Comparison of ENCODE assay signal across 1 cellular context in the genomic region with DNA sequence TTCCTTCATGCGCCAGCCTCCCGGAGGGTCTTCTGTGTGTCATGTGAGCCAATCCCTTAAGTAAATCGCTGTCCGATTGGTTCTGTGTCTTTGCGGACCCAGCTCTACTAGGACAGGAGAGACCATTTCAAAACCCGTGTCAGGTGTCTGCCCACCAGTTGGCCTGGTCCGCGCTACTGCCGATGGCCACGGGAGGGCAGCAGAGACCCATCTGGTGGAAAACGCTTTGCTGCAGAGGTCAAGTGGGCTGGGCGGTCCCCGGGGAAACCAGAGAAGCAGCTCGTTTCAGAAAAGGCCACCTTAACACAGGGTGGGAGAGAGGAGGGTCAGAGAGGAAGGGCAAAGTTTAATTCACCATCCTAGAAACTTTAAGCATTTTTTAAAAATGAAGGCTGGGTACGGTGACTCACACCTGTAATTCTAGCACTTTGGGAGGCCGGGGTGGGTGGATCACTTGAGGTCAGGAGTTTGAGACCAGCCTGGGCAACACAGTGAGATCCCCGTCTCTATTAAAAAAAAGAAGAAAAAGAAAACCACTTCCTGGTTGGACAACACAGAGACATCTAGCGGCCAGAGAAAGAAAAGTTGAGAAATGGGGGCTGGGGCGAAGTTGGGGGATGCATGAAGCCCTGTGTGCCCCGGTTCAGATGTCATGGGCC.
A peak's percentile ranks its signal among the peaks of the same experiment; 100 is the strongest.
TF ChIP-seq lines count a peak whose summit lies in the region.

No MANE protein-coding gene starts in this region.

TF ChIP-seq in K562, 482 proteins besides CTCF, POLR2A, EP300 and RAD21 (continued from another document and continues in another):
- TF ChIP-seq, protein P1, sequence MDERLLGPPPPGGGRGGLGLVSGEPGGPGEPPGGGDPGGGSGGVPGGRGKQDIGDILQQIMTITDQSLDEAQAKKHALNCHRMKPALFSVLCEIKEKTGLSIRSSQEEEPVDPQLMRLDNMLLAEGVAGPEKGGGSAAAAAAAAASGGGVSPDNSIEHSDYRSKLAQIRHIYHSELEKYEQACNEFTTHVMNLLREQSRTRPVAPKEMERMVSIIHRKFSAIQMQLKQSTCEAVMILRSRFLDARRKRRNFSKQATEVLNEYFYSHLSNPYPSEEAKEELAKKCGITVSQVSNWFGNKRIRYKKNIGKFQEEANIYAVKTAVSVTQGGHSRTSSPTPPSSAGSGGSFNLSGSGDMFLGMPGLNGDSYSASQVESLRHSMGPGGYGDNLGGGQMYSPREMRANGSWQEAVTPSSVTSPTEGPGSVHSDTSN (CRISPR knock-in tag; IDR thresholded peaks at IDR 0.05; ENCODE audit: low read depth), result no peak
- TF ChIP-seq, protein P1 (tag; conservative IDR thresholded peaks at IDR 0.05; ENCODE audit: low read depth), result no peak
- TF ChIP-seq MAFG (tag; conservative IDR thresholded peaks at IDR 0.05) (no peak), ELF1 (tag; IDR thresholded peaks at IDR 0.05) (peak; percentile 96), HDAC2 (IDR thresholded peaks at IDR 0.05) (peak; percentile 97), SAFB2 (IDR thresholded peaks at IDR 0.05; ENCODE audit: borderline replicate concordance, low read depth, low read length, severe bottlenecking) (no peak), KDM1A (IDR thresholded peaks at IDR 0.05) (peak; percentile 70 to 87; a peak in 3 of 4 replicates), SPI1 (IDR thresholded peaks at IDR 0.05; ENCODE audit: borderline replicate concordance, low read depth, low read length) (peak; percentile 52; the same call in 1 of the 2 replicates), RB1 (IDR thresholded peaks at IDR 0.05; ENCODE audit: low read depth) (peak; percentile 73; the same call in 1 of the 2 replicates), JUND (IDR thresholded peaks at IDR 0.05; ENCODE audit: borderline replicate concordance, low read depth, low read length) (peak; percentile 67), JUND (tag; IDR thresholded peaks at IDR 0.05; ENCODE audit: borderline replicate concordance, low read depth, low read length) (no peak; the same call in 2 of the 3 replicates), FOXP1 (CRISPR knock-in tag; IDR thresholded peaks at IDR 0.05) (0 out of 2 replicates have a peak, but pooled peaks have one; percentile 54), ZNF77 (CRISPR knock-in tag; IDR thresholded peaks at IDR 0.05) (no peak), ZNF57 (CRISPR knock-in tag; IDR thresholded peaks at IDR 0.05) (no peak), GABPA (tag; conservative IDR thresholded peaks at IDR 0.05; ENCODE audit: low read depth) (peak; percentile 67), ZNF197 (CRISPR knock-in tag; IDR thresholded peaks at IDR 0.05; ENCODE audit: low read depth) (no peak), SMAD2 (IDR thresholded peaks at IDR 0.05; ENCODE audit: low read depth, low read length) (no peak), KAT2B (IDR thresholded peaks at IDR 0.05; ENCODE audit: low read depth, low read length) (no peak), NBN (IDR thresholded peaks at IDR 0.05; ENCODE audit: low read depth) (peak; percentile 94), TCF7 (IDR thresholded peaks at IDR 0.05; ENCODE audit: borderline replicate concordance) (no peak), ZFP36 (IDR thresholded peaks at IDR 0.05; ENCODE audit: low read depth, low read length, partially characterized antibody) (peak; percentile 68), PPARD (CRISPR knock-in tag; IDR thresholded peaks at IDR 0.05) (no peak), MTA3 (IDR thresholded peaks at IDR 0.05; ENCODE audit: borderline replicate concordance) (peak; percentile 75; the same call in 1 of the 2 replicates), SMARCA4 (IDR thresholded peaks at IDR 0.05) (peak; percentile 80), PHB2 (IDR thresholded peaks at IDR 0.05; ENCODE audit: low read depth) (no peak), ZNF644 (tag; IDR thresholded peaks at IDR 0.05; ENCODE audit: low read depth) (no peak), ZKSCAN1 (IDR thresholded peaks at IDR 0.05; ENCODE audit: low read depth, low read length) (0 out of 2 replicates have a peak, but pooled peaks have one; percentile 7), TRIM28 (IDR thresholded peaks at IDR 0.05) (peak; percentile 75)
- TF ChIP-seq, protein P2, sequence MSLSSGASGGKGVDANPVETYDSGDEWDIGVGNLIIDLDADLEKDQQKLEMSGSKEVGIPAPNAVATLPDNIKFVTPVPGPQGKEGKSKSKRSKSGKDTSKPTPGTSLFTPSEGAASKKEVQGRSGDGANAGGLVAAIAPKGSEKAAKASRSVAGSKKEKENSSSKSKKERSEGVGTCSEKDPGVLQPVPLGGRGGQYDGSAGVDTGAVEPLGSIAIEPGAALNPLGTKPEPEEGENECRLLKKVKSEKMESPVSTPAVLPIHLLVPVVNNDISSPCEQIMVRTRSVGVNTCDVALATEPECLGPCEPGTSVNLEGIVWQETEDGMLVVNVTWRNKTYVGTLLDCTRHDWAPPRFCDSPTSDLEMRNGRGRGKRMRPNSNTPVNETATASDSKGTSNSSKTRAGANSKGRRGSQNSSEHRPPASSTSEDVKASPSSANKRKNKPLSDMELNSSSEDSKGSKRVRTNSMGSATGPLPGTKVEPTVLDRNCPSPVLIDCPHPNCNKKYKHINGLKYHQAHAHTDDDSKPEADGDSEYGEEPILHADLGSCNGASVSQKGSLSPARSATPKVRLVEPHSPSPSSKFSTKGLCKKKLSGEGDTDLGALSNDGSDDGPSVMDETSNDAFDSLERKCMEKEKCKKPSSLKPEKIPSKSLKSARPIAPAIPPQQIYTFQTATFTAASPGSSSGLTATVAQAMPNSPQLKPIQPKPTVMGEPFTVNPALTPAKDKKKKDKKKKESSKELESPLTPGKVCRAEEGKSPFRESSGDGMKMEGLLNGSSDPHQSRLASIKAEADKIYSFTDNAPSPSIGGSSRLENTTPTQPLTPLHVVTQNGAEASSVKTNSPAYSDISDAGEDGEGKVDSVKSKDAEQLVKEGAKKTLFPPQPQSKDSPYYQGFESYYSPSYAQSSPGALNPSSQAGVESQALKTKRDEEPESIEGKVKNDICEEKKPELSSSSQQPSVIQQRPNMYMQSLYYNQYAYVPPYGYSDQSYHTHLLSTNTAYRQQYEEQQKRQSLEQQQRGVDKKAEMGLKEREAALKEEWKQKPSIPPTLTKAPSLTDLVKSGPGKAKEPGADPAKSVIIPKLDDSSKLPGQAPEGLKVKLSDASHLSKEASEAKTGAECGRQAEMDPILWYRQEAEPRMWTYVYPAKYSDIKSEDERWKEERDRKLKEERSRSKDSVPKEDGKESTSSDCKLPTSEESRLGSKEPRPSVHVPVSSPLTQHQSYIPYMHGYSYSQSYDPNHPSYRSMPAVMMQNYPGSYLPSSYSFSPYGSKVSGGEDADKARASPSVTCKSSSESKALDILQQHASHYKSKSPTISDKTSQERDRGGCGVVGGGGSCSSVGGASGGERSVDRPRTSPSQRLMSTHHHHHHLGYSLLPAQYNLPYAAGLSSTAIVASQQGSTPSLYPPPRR (CRISPR knock-in tag; IDR thresholded peaks at IDR 0.05; ENCODE audit: borderline replicate concordance), result 0 out of 2 replicates have a peak, but pooled peaks have one; percentile 68
- TF ChIP-seq, protein P3, sequence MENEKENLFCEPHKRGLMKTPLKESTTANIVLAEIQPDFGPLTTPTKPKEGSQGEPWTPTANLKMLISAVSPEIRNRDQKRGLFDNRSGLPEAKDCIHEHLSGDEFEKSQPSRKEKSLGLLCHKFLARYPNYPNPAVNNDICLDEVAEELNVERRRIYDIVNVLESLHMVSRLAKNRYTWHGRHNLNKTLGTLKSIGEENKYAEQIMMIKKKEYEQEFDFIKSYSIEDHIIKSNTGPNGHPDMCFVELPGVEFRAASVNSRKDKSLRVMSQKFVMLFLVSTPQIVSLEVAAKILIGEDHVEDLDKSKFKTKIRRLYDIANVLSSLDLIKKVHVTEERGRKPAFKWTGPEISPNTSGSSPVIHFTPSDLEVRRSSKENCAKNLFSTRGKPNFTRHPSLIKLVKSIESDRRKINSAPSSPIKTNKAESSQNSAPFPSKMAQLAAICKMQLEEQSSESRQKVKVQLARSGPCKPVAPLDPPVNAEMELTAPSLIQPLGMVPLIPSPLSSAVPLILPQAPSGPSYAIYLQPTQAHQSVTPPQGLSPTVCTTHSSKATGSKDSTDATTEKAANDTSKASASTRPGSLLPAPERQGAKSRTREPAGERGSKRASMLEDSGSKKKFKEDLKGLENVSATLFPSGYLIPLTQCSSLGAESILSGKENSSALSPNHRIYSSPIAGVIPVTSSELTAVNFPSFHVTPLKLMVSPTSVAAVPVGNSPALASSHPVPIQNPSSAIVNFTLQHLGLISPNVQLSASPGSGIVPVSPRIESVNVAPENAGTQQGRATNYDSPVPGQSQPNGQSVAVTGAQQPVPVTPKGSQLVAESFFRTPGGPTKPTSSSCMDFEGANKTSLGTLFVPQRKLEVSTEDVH (IDR thresholded peaks at IDR 0.05; ENCODE audit: low read depth, partially characterized antibody), result peak; percentile 73
- TF ChIP-seq, protein P4, sequence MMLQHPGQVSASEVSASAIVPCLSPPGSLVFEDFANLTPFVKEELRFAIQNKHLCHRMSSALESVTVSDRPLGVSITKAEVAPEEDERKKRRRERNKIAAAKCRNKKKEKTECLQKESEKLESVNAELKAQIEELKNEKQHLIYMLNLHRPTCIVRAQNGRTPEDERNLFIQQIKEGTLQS (IDR thresholded peaks at IDR 0.05), result peak; percentile 57; the same call in 1 of the 2 replicates
- TF ChIP-seq, protein P4 (CRISPR knock-in tag; conservative IDR thresholded peaks at IDR 0.05), result peak; percentile 49; the same call in 1 of the 2 replicates
- TF ChIP-seq, protein P5, sequence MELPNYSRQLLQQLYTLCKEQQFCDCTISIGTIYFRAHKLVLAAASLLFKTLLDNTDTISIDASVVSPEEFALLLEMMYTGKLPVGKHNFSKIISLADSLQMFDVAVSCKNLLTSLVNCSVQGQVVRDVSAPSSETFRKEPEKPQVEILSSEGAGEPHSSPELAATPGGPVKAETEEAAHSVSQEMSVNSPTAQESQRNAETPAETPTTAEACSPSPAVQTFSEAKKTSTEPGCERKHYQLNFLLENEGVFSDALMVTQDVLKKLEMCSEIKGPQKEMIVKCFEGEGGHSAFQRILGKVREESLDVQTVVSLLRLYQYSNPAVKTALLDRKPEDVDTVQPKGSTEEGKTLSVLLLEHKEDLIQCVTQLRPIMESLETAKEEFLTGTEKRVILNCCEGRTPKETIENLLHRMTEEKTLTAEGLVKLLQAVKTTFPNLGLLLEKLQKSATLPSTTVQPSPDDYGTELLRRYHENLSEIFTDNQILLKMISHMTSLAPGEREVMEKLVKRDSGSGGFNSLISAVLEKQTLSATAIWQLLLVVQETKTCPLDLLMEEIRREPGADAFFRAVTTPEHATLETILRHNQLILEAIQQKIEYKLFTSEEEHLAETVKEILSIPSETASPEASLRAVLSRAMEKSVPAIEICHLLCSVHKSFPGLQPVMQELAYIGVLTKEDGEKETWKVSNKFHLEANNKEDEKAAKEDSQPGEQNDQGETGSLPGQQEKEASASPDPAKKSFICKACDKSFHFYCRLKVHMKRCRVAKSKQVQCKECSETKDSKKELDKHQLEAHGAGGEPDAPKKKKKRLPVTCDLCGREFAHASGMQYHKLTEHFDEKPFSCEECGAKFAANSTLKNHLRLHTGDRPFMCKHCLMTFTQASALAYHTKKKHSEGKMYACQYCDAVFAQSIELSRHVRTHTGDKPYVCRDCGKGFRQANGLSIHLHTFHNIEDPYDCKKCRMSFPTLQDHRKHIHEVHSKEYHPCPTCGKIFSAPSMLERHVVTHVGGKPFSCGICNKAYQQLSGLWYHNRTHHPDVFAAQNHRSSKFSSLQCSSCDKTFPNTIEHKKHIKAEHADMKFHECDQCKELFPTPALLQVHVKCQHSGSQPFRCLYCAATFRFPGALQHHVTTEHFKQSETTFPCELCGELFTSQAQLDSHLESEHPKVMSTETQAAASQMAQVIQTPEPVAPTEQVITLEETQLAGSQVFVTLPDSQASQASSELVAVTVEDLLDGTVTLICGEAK (IDR thresholded peaks at IDR 0.05), result peak; percentile 53
- TF ChIP-seq, protein P5 (CRISPR knock-in tag; IDR thresholded peaks at IDR 0.05), result no peak
- TF ChIP-seq, protein P6, sequence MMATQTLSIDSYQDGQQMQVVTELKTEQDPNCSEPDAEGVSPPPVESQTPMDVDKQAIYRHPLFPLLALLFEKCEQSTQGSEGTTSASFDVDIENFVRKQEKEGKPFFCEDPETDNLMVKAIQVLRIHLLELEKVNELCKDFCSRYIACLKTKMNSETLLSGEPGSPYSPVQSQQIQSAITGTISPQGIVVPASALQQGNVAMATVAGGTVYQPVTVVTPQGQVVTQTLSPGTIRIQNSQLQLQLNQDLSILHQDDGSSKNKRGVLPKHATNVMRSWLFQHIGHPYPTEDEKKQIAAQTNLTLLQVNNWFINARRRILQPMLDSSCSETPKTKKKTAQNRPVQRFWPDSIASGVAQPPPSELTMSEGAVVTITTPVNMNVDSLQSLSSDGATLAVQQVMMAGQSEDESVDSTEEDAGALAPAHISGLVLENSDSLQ (IDR thresholded peaks at IDR 0.05), result peak; percentile 62
